34 cellular contexts compared by ENCODE assay signal in genomic region chr17:80354381-80354780, GRCh38.
"Had no signal": no experiment of that assay in that cellular context is flagged by ENCODE, and none has a peak within 500 bp of the region (broad histone marks: within the 10 kb centered on the region; RNA-seq: fewer than 3 reads in every experiment).

No MANE protein-coding gene starts in this region.

- H3K4me2 ChIP-seq: PC-9 had no signal

- H3K27ac ChIP-seq: adrenal gland, body of pancreas, breast epithelium, PC-9, WERI-Rb-1 had no signal

- H3K4me3 ChIP-seq: adrenal gland, body of pancreas, breast epithelium, PC-9 had no signal

- H3K9me3 ChIP-seq: adrenal gland, body of pancreas, breast epithelium had no signal

- ATAC-seq: activated CD8-positive, alpha-beta memory T cell treated with anti-CD3 and anti-CD28 coated beads, Interleukin-2, amount 10 ng/mL, durations not matched to agents 7 days and 5 days; body of pancreas had no signal

- H3K27me3 ChIP-seq: adrenal gland, body of pancreas, breast epithelium had no signal

- FAIRE-seq: astrocyte had no signal

- H3K4me1 ChIP-seq: adrenal gland, body of pancreas, breast epithelium had no signal

- H2AFZ ChIP-seq: PC-9 had no signal

- DNase-seq: activated CD4-positive, alpha-beta memory T cell treated with anti-CD3 and anti-CD28 coated beads, Interleukin-2, amount 10 ng/mL, durations not matched to agents 7 days and 5 days; activated CD4-positive, alpha-beta T cell treated with anti-CD3 and anti-CD28 coated beads for 1 hour; activated CD4-positive, alpha-beta T cell treated with anti-CD3 and anti-CD28 coated beads for 48 hours; activated CD4-positive, CD25-positive, alpha-beta regulatory T cell; activated CD8-positive, alpha-beta memory T cell treated with anti-CD3 and anti-CD28 coated beads for 24 hours; activated CD8-positive, alpha-beta memory T cell treated with anti-CD3 and anti-CD28 coated beads, Interleukin-2, amount 10 ng/mL, durations not matched to agents 7 days and 5 days; activated CD8-positive, alpha-beta memory T cell treated with anti-CD3 and anti-CD28 coated beads, Interleukin-2, amount 50 U/mL, for 48 hours; activated gamma-delta T cell; activated naive CD4-positive, alpha-beta T cell treated with anti-CD3 and anti-CD28 coated beads for 36 hours; activated T-cell treated with anti-CD3 and anti-CD28 coated beads, Interleukin-2, amount 50 U/mL, for 1 hour; adrenal gland; body of pancreas; caudate nucleus; cerebellar nuclear complex; Karpas-422; KBM-7; NCI-H1105; NCI-H1417 treated with DMSO at 0.1 percent for 48 hours; NCI-H187 treated with DMSO at 0.1 percent for 48 hours; NCI-H2081 treated with DMSO at 0.1 percent for 48 hours; NCI-H2171; NCI-H510A; NCI-H526; NCI-H748 treated with DMSO at 0.1 percent for 48 hours; NK-92 treated with Interleukin-12 subunit alpha and Interleukin-12 subunit beta, amount 100 ng/mL, for 24 hours; PC-9; Right ventricle myocardium superior; SW 1271; T-helper 1 cell; T-helper 2 cell; T-helper 9 cell; WERI-Rb-1 had no signal
